Comparison of ENCODE assay signal across 8 cellular contexts in genomic region chr16:85612191-85612800, GRCh38.
DNase-seq lines count a peak whose midpoint lies in the region; ATAC-seq and TF ChIP-seq lines count a peak whose summit lies in the region.

No MANE protein-coding gene starts in this region.

- H3K4me3 ChIP-seq in HUES48 (ENCODE audit: low read depth, low read length) = peak overlapping the region; percentile 81

- no peak for TF ChIP-seq CTCF in RWPE1 (conservative IDR thresholded peaks at IDR 0.05; ENCODE audit: low read depth)

- H3K9ac ChIP-seq in HUES48 (ENCODE audit: low read depth, low read length) = peak overlapping the region; percentile 59; the same call in 1 of the 2 replicates

- in situ Hi-C loops in T47D (cut with HindIII; ENCODE audit: low pct_unique_long_range_greater_than_20kb, low sequenced_read_pairs) = no loop called here

- ATAC-seq in GM19452 (IDR thresholded peaks at IDR 0.05; ENCODE audit: unreplicated experiment) (no peak), HG02623 (IDR thresholded peaks at IDR 0.05; ENCODE audit: unreplicated experiment) (no peak)

- CTCF ChIA-PET in RWPE1 (lab: Yijun Ruan, JAX) = no interaction called here

- H3K27ac ChIP-seq in HUES48 (ENCODE audit: low read depth, low read length) (peak overlapping the region; percentile 89), RWPE1 (peak overlapping the region; percentile 98)

- DNase-seq in DMS53 (lab: John Stamatoyannopoulos, UW) (peak; percentile 95), RWPE1 (ENCODE audit: low spot score) (peak; percentile 98), T47D (ENCODE audit: low read depth in 1 of 2, low spot score in 1 of 2) (peak; percentile 99 to 100), islet precursor cell (peak; percentile 84)
- peak; percentile 58 for DNase-seq in stimulated activated CD8-positive, alpha-beta memory T cell treated with anti-CD3 and anti-CD28 coated beads, Interleukin-4, amount 100 ng/mL, for 48 hours

- H3K4me1 ChIP-seq in HUES48 (ENCODE audit: control insufficient read depth, insufficient read depth, low read length) = peaks cover 57% of the 10 kb centered on the region

- peaks cover 8% of the 10 kb centered on the region; the same call in 1 of the 2 replicates for H3K27me3 ChIP-seq in HUES48 (ENCODE audit: control insufficient read depth, insufficient read depth, low read length)

- H3K36me3 ChIP-seq in HUES48 (ENCODE audit: control insufficient read depth, insufficient read depth, low read length) = peaks cover 9% of the 10 kb centered on the region

- POLR2A ChIA-PET in RWPE1 (lab: Yijun Ruan, JAX; ENCODE audit: low non-redundant PET) = no interaction called here

- H3K9me3 ChIP-seq in HUES48 (ENCODE audit: control insufficient read depth, insufficient read depth, low read length) = no peaks in the 10 kb centered on the region
